Comparison of ENCODE assay signal across 8 cellular contexts in the genomic region with DNA sequence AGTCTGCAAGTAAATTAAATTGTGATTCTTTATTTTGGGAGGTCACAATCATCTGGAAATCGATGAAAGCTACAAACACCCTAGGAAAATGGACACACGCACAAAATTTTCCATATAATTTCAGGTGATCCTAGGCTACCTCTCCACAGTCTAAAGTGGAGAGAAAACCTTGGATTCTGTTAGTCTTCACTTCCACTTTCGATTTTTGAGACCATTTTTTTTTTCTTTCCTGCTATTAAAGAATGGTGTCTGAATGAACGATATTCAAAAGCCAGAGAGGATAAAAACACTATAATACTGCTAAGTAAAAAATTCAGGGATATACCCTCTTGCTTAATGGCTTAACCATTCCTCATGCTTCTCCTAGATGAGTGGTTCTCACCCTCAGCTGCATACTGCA. TPM values are rescaled to one million over a fixed set of nuclear protein-coding genes. Genes with fewer than 3 reads are reported as not detected.
DNase-seq lines count a peak whose midpoint lies in the region; ATAC-seq and TF ChIP-seq lines count a peak whose summit lies in the region.

No MANE protein-coding gene starts in this region.

- no peaks in the 10 kb centered on the region for H3K36me3 ChIP-seq in smooth muscle cell (ENCODE audit: low read depth)

- H3K23ac ChIP-seq in H9 (ENCODE audit: insufficient read length, low read depth, low read length): no peak overlapping the region

- H4K91ac ChIP-seq in H9 (ENCODE audit: insufficient read length, low read depth, low read length): no peak overlapping the region

- H4K5ac ChIP-seq in H9 (ENCODE audit: insufficient read length, low read depth, low read length): no peak overlapping the region

- H3K9ac ChIP-seq in H9 (ENCODE audit: extremely low read depth, insufficient read length, low read length) (peak overlapping the region; percentile 73), smooth muscle cell (ENCODE audit: low read depth) (peak overlapping the region; percentile 72)

- WGBS in H9 (ENCODE audit: extremely low coverage, insufficient read length, low lambda C conversion rate): no CpG with 5 or more reads among the region's 4 CpGs
- 73% methylated on average over 4 of the region's 4 CpGs for WGBS in smooth muscle cell (ENCODE audit: low lambda C conversion rate)

- DNase-seq in H9 (no peak), T-helper 17 cell (no peak), foreskin fibroblast (no peak), smooth muscle cell (lab: John Stamatoyannopoulos, UW; ENCODE audit: unreplicated experiment) (no peak), T1000 (lab: John Stamatoyannopoulos, UW) (no peak), occipital lobe (lab: John Stamatoyannopoulos, UW) (no peak), SHP77 treated with DMSO at 0.1 percent for 48 hours (lab: John Stamatoyannopoulos, UW) (no peak), epidermal melanocyte (ENCODE audit: insufficient read length, low spot score) (no peak)

- H3K4ac ChIP-seq in H9 (ENCODE audit: low read depth, low read length): no peak overlapping the region

- no peak overlapping the region for H2BK5ac ChIP-seq in H9 (ENCODE audit: insufficient read length, low read length)

- H2BK12ac ChIP-seq in H9 (ENCODE audit: insufficient read length, low read depth, low read length): no peak overlapping the region

- no peak overlapping the region for H4K8ac ChIP-seq in H9 (replicated peaks; ENCODE audit: insufficient read length, low read depth, low read length)

- H3K27ac Mint-ChIP-seq in H9 (peak overlapping the region; percentile 39 to 96 (median 40); a peak in 4 of 7 replicates), T-helper 17 cell (peak overlapping the region; percentile 96)

- H3K36me3 Mint-ChIP-seq in H9 (ENCODE audit: insufficient read depth in 1 of 3, low read depth in 3 of 3): peaks cover 0 to 4% (median 0%) of the 10 kb centered on the region in 3 experiments; a peak in 2 of 7 replicates
- peaks cover 4% of the 10 kb centered on the region for H3K36me3 Mint-ChIP-seq in T-helper 17 cell (ENCODE audit: low read depth)

- H3K14ac ChIP-seq in H9 (ENCODE audit: insufficient read depth, low read length): no peak overlapping the region

- no peaks in the 10 kb centered on the region for H4K20me1 ChIP-seq in H9 (ENCODE audit: control insufficient read depth, insufficient read depth, insufficient read length)
- peaks cover 56% of the 10 kb centered on the region for H4K20me1 ChIP-seq in smooth muscle cell (ENCODE audit: low read depth)

- H3K18ac ChIP-seq in H9 (ENCODE audit: insufficient read length, low read depth, low read length): no peak overlapping the region

- H3F3A ChIP-seq in smooth muscle cell (ENCODE audit: low read depth): peaks cover 22% of the 10 kb centered on the region

- no peaks in the 10 kb centered on the region for H3K9me3 Mint-ChIP-seq in H9

- no peak overlapping the region for H2BK120ac ChIP-seq in H9 (ENCODE audit: low read depth, low read length, poor library complexity, severe bottlenecking)

- no peaks in the 10 kb centered on the region for H3K27me3 ChIP-seq in H9 (ENCODE audit: insufficient read depth, low read length)
- H3K27me3 ChIP-seq in smooth muscle cell (ENCODE audit: low read depth): no peaks in the 10 kb centered on the region

- H3K27me3 Mint-ChIP-seq in H9 (ENCODE audit: low read depth) (no peaks in the 10 kb centered on the region; the same call in 1 of the 2 replicates), T-helper 17 cell (no peaks in the 10 kb centered on the region)

- no peak overlapping the region for H3T11ph ChIP-seq in H9 (ENCODE audit: low read length)

- H3K4me1 Mint-ChIP-seq in H9 (peaks cover 36 to 45% of the 10 kb centered on the region in 2 experiments), T-helper 17 cell (peaks cover 36% of the 10 kb centered on the region)

- no peaks in the 10 kb centered on the region for H3K9me3 ChIP-seq in H9 (ENCODE audit: control insufficient read depth, low read depth, low read length)
- no peaks in the 10 kb centered on the region for H3K9me3 ChIP-seq in T-helper 17 cell (ENCODE audit: control insufficient read depth, low read length, poor library complexity, severe bottlenecking)
- no peaks in the 10 kb centered on the region for H3K9me3 ChIP-seq in smooth muscle cell (replicated peaks; ENCODE audit: low read depth)

- TF ChIP-seq CTCF in H9 (conservative IDR thresholded peaks at IDR 0.05) (no peak), foreskin fibroblast (IDR thresholded peaks at IDR 0.05; ENCODE audit: low read depth, low read length) (no peak), smooth muscle cell (IDR thresholded peaks at IDR 0.05; ENCODE audit: borderline replicate concordance, insufficient read depth, poor library complexity, severe bottlenecking) (no peak)

- no peak overlapping the region for H3K56ac ChIP-seq in H9 (ENCODE audit: insufficient read length, low read depth, low read length)

- no peak overlapping the region for H3K27ac ChIP-seq in H9 (ENCODE audit: insufficient read length, low read depth, low read length)
- H3K27ac ChIP-seq in smooth muscle cell (ENCODE audit: low read depth): peak overlapping the region; percentile 96

- H3K4me3 ChIP-seq in foreskin fibroblast (ENCODE audit: low read depth in 1 of 2, low read length in 2 of 2): peak overlapping the region; percentile 64 to 75
- peak overlapping the region; percentile 70 for H3K4me3 ChIP-seq in smooth muscle cell

- peak overlapping the region; percentile 95 to 98 for H3K4me3 Mint-ChIP-seq in H9
- peak overlapping the region; percentile 99 for H3K4me3 Mint-ChIP-seq in T-helper 17 cell

- peaks cover 10% of the 10 kb centered on the region for H3K23me2 ChIP-seq in H9 (ENCODE audit: insufficient read length, low read depth, low read length, poor library complexity, severe bottlenecking)

- H2BK15ac ChIP-seq in H9 (ENCODE audit: low read depth, low read length): no peak overlapping the region

- no peak overlapping the region for H2BK20ac ChIP-seq in H9 (ENCODE audit: low read depth, low read length, poor library complexity, severe bottlenecking)

- H2AFZ ChIP-seq in H9 (ENCODE audit: low read length): no peak overlapping the region
- no peak overlapping the region for H2AFZ ChIP-seq in smooth muscle cell (ENCODE audit: low read depth)

- peak overlapping the region; percentile 95 for H3K4me2 ChIP-seq in H9 (ENCODE audit: insufficient read depth, insufficient read length, low read length)
- H3K4me2 ChIP-seq in smooth muscle cell: peak overlapping the region; percentile 90

- ATAC-seq in T-helper 17 cell: no peak

- H3K79me2 ChIP-seq in H9 (ENCODE audit: insufficient read depth, low read length): peaks cover 9% of the 10 kb centered on the region; the same call in 1 of the 2 replicates
- H3K79me2 ChIP-seq in smooth muscle cell (ENCODE audit: low read depth): peaks cover 61% of the 10 kb centered on the region

- H3K4me1 ChIP-seq in H9 (ENCODE audit: insufficient read depth, low read length): peaks cover 2% of the 10 kb centered on the region; the same call in 1 of the 2 replicates
- peaks cover 51% of the 10 kb centered on the region for H3K4me1 ChIP-seq in smooth muscle cell (ENCODE audit: low read depth)

- peaks cover 4% of the 10 kb centered on the region for H3K79me1 ChIP-seq in H9 (ENCODE audit: insufficient read depth, low read depth, low read length, poor library complexity, severe bottlenecking)

- H2AK5ac ChIP-seq in H9 (ENCODE audit: insufficient read length, low read length): no peak overlapping the region

RNA-seq across cellular contexts. Expression of a gene that starts 1.7 kb away (rescaled TPM):
- 57.6 and 60.3 TPM in 2 replicates for total RNA-seq in H9 (2021)
- total RNA-seq in T-helper 17 cell: 10 to 100 TPM; 48.7 to 49.9 TPM
- 94.6 and 109 TPM in 2 replicates for total RNA-seq in smooth muscle cell
- polyA plus RNA-seq in smooth muscle cell: 47.0 and 50.1 TPM in 2 replicates
- total RNA-seq in occipital lobe: 229 TPM

RNA-seq across cellular contexts. Expression of a gene that starts 28.2 kb away (rescaled TPM):
- total RNA-seq in H9 (2021) (19.6 and 20.3 TPM in 2 replicates), T-helper 17 cell (10 to 100 TPM; 14.1 to 20.5 TPM), smooth muscle cell (24.1 and 51.7 TPM in 2 replicates), occipital lobe (98.4 TPM)
- polyA plus RNA-seq in smooth muscle cell: 49.8 and 52.1 TPM in 2 replicates

RNA-seq across cellular contexts. Expression of a gene that starts 49.4 kb away (rescaled TPM):
- total RNA-seq in H9 (2021): 0.48 TPM in 1 of 2 replicates, not detected in the other
- total RNA-seq in T-helper 17 cell: 1 to 10 TPM in 1 of 2 donors, under 1 TPM in 1; 0.89 to 1.9 TPM
- 4.8 and 5.2 TPM in 2 replicates for total RNA-seq in smooth muscle cell
- polyA plus RNA-seq in smooth muscle cell: 5.2 and 9.6 TPM in 2 replicates
- total RNA-seq in occipital lobe: 2.8 TPM
